ENCODE assay signal across 9 cellular contexts in genomic region chrX:155263854-155264628, GRCh38. TPM values are rescaled to one million over a fixed set of nuclear protein-coding genes. Genes with fewer than 3 reads are reported as not detected.
DNase-seq lines count a peak whose midpoint lies in the region; ATAC-seq and TF ChIP-seq lines count a peak whose summit lies in the region.
"Had no signal": no experiment of that assay in that cellular context is flagged by ENCODE, and none has a peak within 500 bp of the region (broad histone marks: within the 10 kb centered on the region; RNA-seq: fewer than 3 reads in every experiment).

Gene RAB39B, minus strand, starts transcription at chrX:155264491. Its CDS starts 203 bp downstream, at chrX:155264288.

- peak within 1 kb of the TSS; percentile 57 for H3K27ac Mint-ChIP-seq in activated T-helper 1 cell treated with anti-CD3 and anti-CD28 coated beads, Interleukin-12 subunit alpha, Interleukin-12 subunit beta, Interleukin-2, Interleukin-4 antibody, amounts not matched to agents 30 ng/mL and 10 ng/mL and 1 ng/mL, durations not matched to agents 14 hours and 24 hours and 36 hours
- peak within 1 kb of the TSS; percentile 92 for H3K27ac Mint-ChIP-seq in neural crest cell (ENCODE audit: unreplicated experiment)
- peak within 1 kb of the TSS; percentile 97 to 99 for H3K27ac Mint-ChIP-seq in stimulated activated naive CD8-positive, alpha-beta T cell treated with anti-CD3 and anti-CD28 coated beads, Interleukin-15, amount 100 ng/mL, for 72 hours

- H3K36me3 ChIP-seq in OCI-LY7 (ENCODE audit: insufficient read depth, low read length) = peaks cover 8% of the 10 kb centered on the region

- H2AFZ ChIP-seq in OCI-LY7 (ENCODE audit: low read length) = peak within 1 kb of the TSS; percentile 89

- no TSS peak for BruUV-seq in OCI-LY7 (replicated peaks; lab: Mats Ljungman, UMichigan)

- H3K36me3 Mint-ChIP-seq in activated T-helper 1 cell treated with anti-CD3 and anti-CD28 coated beads, Interleukin-12 subunit alpha, Interleukin-12 subunit beta, Interleukin-2, Interleukin-4 antibody, amounts not matched to agents 30 ng/mL and 10 ng/mL and 1 ng/mL, durations not matched to agents 14 hours and 24 hours and 36 hours (ENCODE audit: low read depth) = peaks cover 5% of the 10 kb centered on the region
- H3K36me3 Mint-ChIP-seq in neural crest cell (ENCODE audit: low read depth) = peaks cover 2% of the 10 kb centered on the region

- no peaks in the 10 kb centered on the region for H3K27me3 Mint-ChIP-seq in activated T-helper 1 cell treated with anti-CD3 and anti-CD28 coated beads, Interleukin-12 subunit alpha, Interleukin-12 subunit beta, Interleukin-2, Interleukin-4 antibody, amounts not matched to agents 30 ng/mL and 10 ng/mL and 1 ng/mL, durations not matched to agents 14 hours and 24 hours and 36 hours (ENCODE audit: insufficient read depth)
- no peaks in the 10 kb centered on the region for H3K27me3 Mint-ChIP-seq in neural crest cell (ENCODE audit: low read depth)
- H3K27me3 Mint-ChIP-seq in stimulated activated naive CD8-positive, alpha-beta T cell treated with anti-CD3 and anti-CD28 coated beads, Interleukin-15, amount 100 ng/mL, for 72 hours = no peaks in the 10 kb centered on the region

- H3K27ac ChIP-seq in OCI-LY7 (ENCODE audit: low read depth, low read length, poor library complexity, severe bottlenecking) = peak within 1 kb of the TSS; percentile 70

- peaks cover 12% of the 10 kb centered on the region for H3K4me1 ChIP-seq in OCI-LY7 (ENCODE audit: insufficient read depth, low read length, poor library complexity, severe bottlenecking)

- DNase-seq in COLO829 (ENCODE audit: low spot score) = peak; percentile 5
- DNase-seq in HK-2 (ENCODE audit: unreplicated experiment) = peak; percentile 32
- peak; percentile 76 for DNase-seq in OCI-LY7 (ENCODE audit: low spot score)
- peak; percentile 61 for DNase-seq in activated T-helper 1 cell treated with anti-CD3 and anti-CD28 coated beads, Interleukin-12 subunit alpha, Interleukin-12 subunit beta, Interleukin-2, Interleukin-4 antibody, amounts not matched to agents 30 ng/mL and 10 ng/mL and 1 ng/mL, durations not matched to agents 14 hours and 24 hours and 36 hours (ENCODE audit: low spot score)
- DNase-seq in fibroblast of the aortic adventitia (ENCODE audit: low read depth) = peak; percentile 71
- peak; percentile 23 for DNase-seq in neural crest cell (ENCODE audit: low read depth, low spot score)
- peak; percentile 69 to 83 for DNase-seq in stimulated activated naive CD8-positive, alpha-beta T cell treated with anti-CD3 and anti-CD28 coated beads, Interleukin-15, amount 100 ng/mL, for 72 hours

- TF ChIP-seq CTCF in OCI-LY7 (conservative IDR thresholded peaks at IDR 0.05; ENCODE audit: low read length) (peak; percentile 40), fibroblast of the aortic adventitia (IDR thresholded peaks at IDR 0.05; ENCODE audit: insufficient read depth, low read length) (no peak), neural crest cell (conservative IDR thresholded peaks at IDR 0.05) (no peak)

- H4K20me1 ChIP-seq in OCI-LY7 (ENCODE audit: insufficient read depth, low read length) = no peaks in the 10 kb centered on the region

- peak within 1 kb of the TSS; percentile 80 for H3K4me3 ChIP-seq in OCI-LY7 (ENCODE audit: low read depth, low read length, poor library complexity, severe bottlenecking)
- H3K4me3 ChIP-seq in fibroblast of the aortic adventitia (ENCODE audit: low read depth, low read length) = peak within 1 kb of the TSS; percentile 68

- CTCF ChIA-PET in OCI-LY7 (lab: Charles Lee; ENCODE audit: unreplicated experiment) = interaction anchor here (0.8 kb wide), 1 partner anchor 47 kb away, joined by 3 read pairs; the partner anchor contains the start of gene VBP1

- H3K4me2 ChIP-seq in OCI-LY7 (ENCODE audit: low read length) = peak within 1 kb of the TSS; percentile 78

- H3K9me3 Mint-ChIP-seq in activated T-helper 1 cell treated with anti-CD3 and anti-CD28 coated beads, Interleukin-12 subunit alpha, Interleukin-12 subunit beta, Interleukin-2, Interleukin-4 antibody, amounts not matched to agents 30 ng/mL and 10 ng/mL and 1 ng/mL, durations not matched to agents 14 hours and 24 hours and 36 hours = peaks cover 5% of the 10 kb centered on the region
- peaks cover 13% of the 10 kb centered on the region for H3K9me3 Mint-ChIP-seq in neural crest cell
- H3K9me3 Mint-ChIP-seq in stimulated activated naive CD8-positive, alpha-beta T cell treated with anti-CD3 and anti-CD28 coated beads, Interleukin-15, amount 100 ng/mL, for 72 hours = no peaks in the 10 kb centered on the region

- H3K79me2 ChIP-seq in OCI-LY7 (ENCODE audit: insufficient read depth, low read depth, low read length) = peaks cover 30% of the 10 kb centered on the region; the same call in 1 of the 2 replicates

- H3K9me2 ChIP-seq in OCI-LY7 (ENCODE audit: insufficient read depth, low read length) = no peaks in the 10 kb centered on the region

- peak within 1 kb of the TSS; percentile 91 for H3K4me3 Mint-ChIP-seq in activated T-helper 1 cell treated with anti-CD3 and anti-CD28 coated beads, Interleukin-12 subunit alpha, Interleukin-12 subunit beta, Interleukin-2, Interleukin-4 antibody, amounts not matched to agents 30 ng/mL and 10 ng/mL and 1 ng/mL, durations not matched to agents 14 hours and 24 hours and 36 hours
- H3K4me3 Mint-ChIP-seq in neural crest cell = peak within 1 kb of the TSS; percentile 90
- H3K4me3 Mint-ChIP-seq in stimulated activated naive CD8-positive, alpha-beta T cell treated with anti-CD3 and anti-CD28 coated beads, Interleukin-15, amount 100 ng/mL, for 72 hours = peak within 1 kb of the TSS; percentile 79 to 96

- POLR2A ChIA-PET in OCI-LY7 (lab: Charles Lee) = interaction anchor here (1.0 kb wide), 1 partner anchor 48 kb away, joined by 3 read pairs; no protein-coding TSS in a partner anchor

- no peaks in the 10 kb centered on the region for H3K9me3 ChIP-seq in OCI-LY7 (ENCODE audit: low read length)

- ATAC-seq in GM19455 (IDR thresholded peaks at IDR 0.05; ENCODE audit: unreplicated experiment) = peak; percentile 88
- peak; percentile 98 for ATAC-seq in stimulated activated naive CD8-positive, alpha-beta T cell treated with anti-CD3 and anti-CD28 coated beads, Interleukin-15, amount 100 ng/mL, for 72 hours

- intact Hi-C loops in OCI-LY7 (cut with micrococcal nuclease; ENCODE audit: unreplicated experiment) = loop anchor here (1.0 kb wide), 1 partner anchor 48 kb away; the partner anchor contains the start of gene VBP1
- intact Hi-C loops in activated T-helper 1 cell treated with anti-CD3 and anti-CD28 coated beads, Interleukin-12 subunit alpha, Interleukin-12 subunit beta, Interleukin-2, Interleukin-4 antibody, amounts not matched to agents 30 ng/mL and 10 ng/mL and 1 ng/mL, durations not matched to agents 14 hours and 24 hours and 36 hours (cut with micrococcal nuclease) = loop anchor here (1.0 to 5.0 kb wide), 4 partner anchors 48 to 617 kb away; partner anchors contain the start of genes SPRY3, TMLHE, VAMP7 and VBP1

- peaks cover 22% of the 10 kb centered on the region for H3K4me1 Mint-ChIP-seq in activated T-helper 1 cell treated with anti-CD3 and anti-CD28 coated beads, Interleukin-12 subunit alpha, Interleukin-12 subunit beta, Interleukin-2, Interleukin-4 antibody, amounts not matched to agents 30 ng/mL and 10 ng/mL and 1 ng/mL, durations not matched to agents 14 hours and 24 hours and 36 hours (ENCODE audit: low read depth)
- peaks cover 15% of the 10 kb centered on the region for H3K4me1 Mint-ChIP-seq in neural crest cell
- H3K4me1 Mint-ChIP-seq in stimulated activated naive CD8-positive, alpha-beta T cell treated with anti-CD3 and anti-CD28 coated beads, Interleukin-15, amount 100 ng/mL, for 72 hours = peaks cover 7% of the 10 kb centered on the region

RNA-seq across cellular contexts. Expression of gene RAB39B, which starts in this region (rescaled TPM):
- total RNA-seq in OCI-LY7 (2014; rRNA removed; shearing (Covaris generic)) = 6.6 and 7.2 TPM in 2 replicates
- 13.4 and 14.3 TPM in 2 replicates for total RNA-seq in OCI-LY7 (2022)
- total RNA-seq in activated T-helper 1 cell treated with anti-CD3 and anti-CD28 coated beads, Interleukin-12 subunit alpha, Interleukin-12 subunit beta, Interleukin-2, Interleukin-4 antibody, amounts not matched to agents 30 ng/mL and 10 ng/mL and 1 ng/mL, durations not matched to agents 14 hours and 24 hours and 36 hours = 11.4 and 12.5 TPM in 2 replicates
- 1.6 and 2.7 TPM in 2 replicates for total RNA-seq in fibroblast of the aortic adventitia (ENCODE audit: low replicate concordance)
- total RNA-seq in neural crest cell = 6.5 and 7.3 TPM in 2 replicates
- total RNA-seq: pulmonary artery endothelial cell had no signal

Comparison
In these comparisons a context has a peak if more than half of its experiments do, and no peak if none do; other contexts are left out.
1. Peak in every context shown above with its lines: DNase-seq, ATAC-seq, H3K4me3 ChIP-seq and H3K27ac ChIP-seq.
2. DNase-seq: peak in every context shown above with its lines; median percentile 76 in OCI-LY7; 76 in stimulated activated naive CD8-positive, alpha-beta T cell treated with anti-CD3 and anti-CD28 coated beads, Interleukin-15, amount 100 ng/mL, for 72 hours; 71 in fibroblast of the aortic adventitia; 61 in activated T-helper 1 cell treated with anti-CD3 and anti-CD28 coated beads, Interleukin-12 subunit alpha, Interleukin-12 subunit beta, Interleukin-2, Interleukin-4 antibody, amounts not matched to agents 30 ng/mL and 10 ng/mL and 1 ng/mL, durations not matched to agents 14 hours and 24 hours and 36 hours; 32 in HK-2; 23 in neural crest cell; 5 in COLO829.